In the genomic region with DNA sequence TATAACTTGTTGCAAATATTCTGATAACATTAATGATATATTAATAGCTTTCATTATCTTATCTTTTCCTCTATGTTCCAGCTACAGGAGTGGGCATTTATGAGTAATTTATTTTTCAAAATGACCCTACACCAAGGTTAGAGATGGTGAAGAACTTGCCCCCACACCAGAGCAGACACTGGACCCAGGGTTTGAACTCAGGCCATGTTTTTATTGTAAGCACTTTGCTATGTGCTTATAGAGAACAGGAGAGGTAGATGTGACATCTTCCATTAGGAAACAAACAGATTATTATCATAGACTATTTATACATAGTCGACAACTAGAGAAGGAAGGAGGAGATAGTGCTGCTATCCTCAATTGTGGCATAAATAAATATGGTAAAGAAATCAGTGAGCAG, we compare ENCODE assay signal across 28 cellular contexts.
DNase-seq lines count a peak whose midpoint lies in the region; ATAC-seq, FAIRE-seq and TF ChIP-seq lines count a peak whose summit lies in the region.
"Had no signal": no experiment of that assay in that cellular context is flagged by ENCODE, and none has a peak within 500 bp of the region (broad histone marks: within the 10 kb centered on the region; RNA-seq: fewer than 3 reads in every experiment).

No MANE protein-coding gene starts in this region.

- peak; percentile 73 for ATAC-seq in SK-N-SH treated with all-trans-retinoic acid at 6 μM for 48 hours
- ATAC-seq: HCT116, K562 had no signal

- no peaks in the 10 kb centered on the region for H3K9me1 ChIP-seq in keratinocyte (ENCODE audit: control insufficient read depth, extremely low read depth, insufficient read depth, low read length)

- H3K9me3 ChIP-seq in keratinocyte (ENCODE audit: control insufficient read depth, low read depth, low read length): no peaks in the 10 kb centered on the region
- no peaks in the 10 kb centered on the region for H3K9me3 ChIP-seq in stomach
- H3K9me3 ChIP-seq: BE2C, SJSA1 had no signal

- H3K27me3 ChIP-seq in keratinocyte (ENCODE audit: control insufficient read depth, extremely low read depth, insufficient read depth, low read length) (no peaks in the 10 kb centered on the region), stomach (no peaks in the 10 kb centered on the region)
- H3K27me3 ChIP-seq: BE2C, SJSA1 had no signal

- no peak overlapping the region for H3K9ac ChIP-seq in keratinocyte (ENCODE audit: control insufficient read depth, extremely low read depth, insufficient read depth, low read length)

- TF ChIP-seq EP300 in stomach (IDR thresholded peaks at IDR 0.05): no peak

- H4K20me1 ChIP-seq in keratinocyte (ENCODE audit: control insufficient read depth, extremely low read depth, insufficient read depth, low read length): no peaks in the 10 kb centered on the region

- FAIRE-seq in keratinocyte (lab: Jason Lieb, UNC): no peak
- FAIRE-seq: GM12892, GM19239, HTR-8/SVneo, K562 had no signal

- H3K36me3 Mint-ChIP-seq in HFFc6 (ENCODE audit: low read depth): peaks cover 4% of the 10 kb centered on the region; the same call in 1 of the 2 replicates
- H3K36me3 Mint-ChIP-seq: CD14-positive monocyte; CD8-positive, alpha-beta memory T cell had no signal

- TF ChIP-seq POLR2A in stomach (IDR thresholded peaks at IDR 0.05): no peak

- H3K27ac ChIP-seq in keratinocyte (ENCODE audit: control insufficient read depth, insufficient read depth, low read length): peak overlapping the region; percentile 53
- H3K27ac ChIP-seq in stomach: no peak overlapping the region

- H3K36me3 ChIP-seq in keratinocyte (ENCODE audit: control insufficient read depth in 2 of 2, extremely low read depth in 1 of 2, insufficient read depth in 2 of 2, low read length in 2 of 2): no peaks in the 10 kb centered on the region
- H3K36me3 ChIP-seq in stomach: no peaks in the 10 kb centered on the region
- H3K36me3 ChIP-seq: BE2C, SJSA1 had no signal

- TF ChIP-seq CTCF in HFFc6 (IDR thresholded peaks at IDR 0.05) (no peak), keratinocyte (optimal IDR thresholded peaks at IDR 0.05 in 1 of 3, IDR thresholded peaks at IDR 0.05 in 1 of 3, conservative IDR thresholded peaks at IDR 0.05 in 1 of 3; ENCODE audit: extremely low read depth in 1 of 3, insufficient read depth in 2 of 3, low read length in 3 of 3) (no peak), stomach (IDR thresholded peaks at IDR 0.05) (no peak)

- H3K9me3 Mint-ChIP-seq in HFFc6: peaks cover 5% of the 10 kb centered on the region; the same call in 1 of the 2 replicates

- dilution Hi-C loops in keratinocyte (cut with MboI; ENCODE audit: extremely low pct_ligation_motif_present, low sequenced_read_pairs): no loop called here

- 57 to 76% (median 61%) methylated on average over 1 of the region's 1 CpG for WGBS in stomach, 5 donors

- H3K79me2 ChIP-seq in keratinocyte (ENCODE audit: control insufficient read depth, insufficient read depth, low read length): no peaks in the 10 kb centered on the region

- H3K27me3 Mint-ChIP-seq in HFFc6 (ENCODE audit: insufficient read depth): no peaks in the 10 kb centered on the region; the same call in 1 of the 2 replicates

- H3K27ac Mint-ChIP-seq in HFFc6: peak overlapping the region; percentile 76; the same call in 1 of the 2 replicates
- H3K27ac Mint-ChIP-seq: CD14-positive monocyte; CD8-positive, alpha-beta memory T cell had no signal

- DNase-seq in HFFc6 (no peak), keratinocyte (ENCODE audit: low read depth, low spot score) (no peak), stomach (no peak), DMS53 treated with DMSO at 0.1 percent for 48 hours (lab: John Stamatoyannopoulos, UW; ENCODE audit: unreplicated experiment) (no peak), medulla oblongata (ENCODE audit: extremely low spot score) (no peak), AML-193 (lab: John Stamatoyannopoulos, UW) (no peak)
- DNase-seq: BE2C; CD8-positive, alpha-beta memory T cell; DMS 273 treated with DMSO at 0.1 percent for 48 hours; DMS79 treated with DMSO at 0.1 percent for 48 hours; Kasumi-1; MV-4-11; NCI-H1105; NCI-H1436 treated with DMSO at 0.1 percent for 48 hours; NCI-H187 treated with DMSO at 0.1 percent for 48 hours; NCI-H2171 treated with DMSO at 0.1 percent for 48 hours; NCI-H446; NCI-H524 treated with DMSO at 0.1 percent for 48 hours; NCI-H774; Right ventricle myocardium superior had no signal

- no peak overlapping the region for H3K4me2 ChIP-seq in keratinocyte (ENCODE audit: control insufficient read depth, extremely low read depth, insufficient read depth, low read depth, low read length)

- intact Hi-C loops in stomach (cut with DNase I; ENCODE audit: low total_unique reads): no loop called here

- no peak overlapping the region; the same call in 1 of the 2 replicates for H3K4me3 Mint-ChIP-seq in HFFc6
- H3K4me3 Mint-ChIP-seq: CD14-positive monocyte; CD8-positive, alpha-beta memory T cell had no signal

- H3K4me1 ChIP-seq in keratinocyte (ENCODE audit: control insufficient read depth, extremely low read depth, insufficient read depth, low read length) (peaks cover 23% of the 10 kb centered on the region), stomach (peaks cover 0 to 6% (median 0%) of the 10 kb centered on the region in 4 donors)
- H3K4me1 ChIP-seq: BE2C had no signal

- H3K4me1 Mint-ChIP-seq in HFFc6 (ENCODE audit: low read depth): peaks cover 33% of the 10 kb centered on the region; the same call in 1 of the 2 replicates
- H3K4me1 Mint-ChIP-seq: CD14-positive monocyte; CD8-positive, alpha-beta memory T cell had no signal

- no peak overlapping the region for H2AFZ ChIP-seq in keratinocyte (ENCODE audit: control insufficient read depth, low read length)

- no peak overlapping the region for H3K4me3 ChIP-seq in keratinocyte (ENCODE audit: control insufficient read depth in 2 of 3, extremely low read depth in 1 of 3, insufficient read depth in 2 of 3, low read depth in 1 of 3, low read length in 3 of 3)
- no peak overlapping the region for H3K4me3 ChIP-seq in stomach
- H3K4me3 ChIP-seq: K562, SJSA1 had no signal

TF ChIP-seq in SK-N-SH treated with all-trans-retinoic acid at 6 μM for 48 hours, 23 proteins besides CTCF, POLR2A, EP300 and RAD21:
- TF ChIP-seq ARNTL (CRISPR knock-in tag; IDR thresholded peaks at IDR 0.05; ENCODE audit: borderline replicate concordance, low read depth): no peak
- no peak for TF ChIP-seq ZC3H10 (CRISPR knock-in tag; IDR thresholded peaks at IDR 0.05)
- no peak for TF ChIP-seq ISL1 (CRISPR knock-in tag; IDR thresholded peaks at IDR 0.05)
- TF ChIP-seq OSR1 (CRISPR knock-in tag; IDR thresholded peaks at IDR 0.05): no peak
- TF ChIP-seq, protein P1, sequence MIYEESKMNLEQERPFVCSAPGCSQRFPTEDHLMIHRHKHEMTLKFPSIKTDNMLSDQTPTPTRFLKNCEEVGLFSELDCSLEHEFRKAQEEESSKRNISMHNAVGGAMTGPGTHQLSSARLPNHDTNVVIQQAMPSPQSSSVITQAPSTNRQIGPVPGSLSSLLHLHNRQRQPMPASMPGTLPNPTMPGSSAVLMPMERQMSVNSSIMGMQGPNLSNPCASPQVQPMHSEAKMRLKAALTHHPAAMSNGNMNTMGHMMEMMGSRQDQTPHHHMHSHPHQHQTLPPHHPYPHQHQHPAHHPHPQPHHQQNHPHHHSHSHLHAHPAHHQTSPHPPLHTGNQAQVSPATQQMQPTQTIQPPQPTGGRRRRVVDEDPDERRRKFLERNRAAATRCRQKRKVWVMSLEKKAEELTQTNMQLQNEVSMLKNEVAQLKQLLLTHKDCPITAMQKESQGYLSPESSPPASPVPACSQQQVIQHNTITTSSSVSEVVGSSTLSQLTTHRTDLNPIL (CRISPR knock-in tag; IDR thresholded peaks at IDR 0.05; ENCODE audit: low read depth): no peak
- TF ChIP-seq TOX (CRISPR knock-in tag; IDR thresholded peaks at IDR 0.05; ENCODE audit: borderline replicate concordance): no peak
- no peak for TF ChIP-seq GLIS3 (CRISPR knock-in tag; IDR thresholded peaks at IDR 0.05)
- TF ChIP-seq PATZ1 (CRISPR knock-in tag; IDR thresholded peaks at IDR 0.05; ENCODE audit: borderline replicate concordance): no peak
- TF ChIP-seq ZFP3 (CRISPR knock-in tag; IDR thresholded peaks at IDR 0.05): no peak
